23 cellular contexts compared by ENCODE assay signal in the genomic region with DNA sequence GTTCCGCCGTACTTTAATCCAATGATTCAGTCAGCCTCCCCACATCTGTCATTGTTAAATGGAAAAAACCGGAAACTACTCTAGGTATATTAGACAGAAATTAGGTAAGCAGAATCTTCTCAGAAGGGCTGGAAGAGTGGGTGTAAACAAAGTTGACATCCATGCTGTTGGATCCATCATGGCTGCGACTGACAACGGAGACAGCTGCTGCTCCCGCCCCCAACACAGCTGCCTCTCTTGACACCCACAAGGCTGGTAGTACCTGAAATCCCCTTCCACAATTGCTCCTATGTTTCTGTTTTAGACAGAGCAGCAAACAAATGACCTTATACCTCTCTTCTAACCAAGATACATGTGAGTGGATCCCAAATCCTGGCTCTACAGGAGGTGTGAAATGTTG.
"Had no signal": no experiment of that assay in that cellular context is flagged by ENCODE, and none has a peak within 500 bp of the region (broad histone marks: within the 10 kb centered on the region; RNA-seq: fewer than 3 reads in every experiment).

No MANE protein-coding gene starts in this region.

- ATAC-seq: T-cell had no signal

- H3K27ac ChIP-seq: SJSA1, SK-N-MC had no signal

- DNase-seq: Karpas-422, KG1, MG63, NCI-H1092, NCI-H1105 treated with DMSO at 0.1 percent for 48 hours, NCI-H1417 treated with DMSO at 0.1 percent for 48 hours, NCI-H146, NCI-H187 treated with DMSO at 0.1 percent for 48 hours, NCI-H2029 treated with DMSO at 0.1 percent for 48 hours, NCI-H2171 treated with DMSO at 0.1 percent for 48 hours, NCI-H446, NCI-H510A, NCI-H524 treated with DMSO at 0.1 percent for 48 hours, NCI-H69, NCI-H774, OCI-M1, Right ventricle myocardium superior, RPMI8226, SIG-M5, SW 1271, T-cell had no signal

- H3K4me1 ChIP-seq: SJSA1 had no signal

- H3K36me3 ChIP-seq: MG63, SJSA1 had no signal

- H3K9me3 ChIP-seq: MG63, SJSA1 had no signal

- H3K4me3 ChIP-seq: MG63, SJSA1, SK-N-MC had no signal

- H3K27me3 ChIP-seq: MG63 had no signal
